In the genomic region with DNA sequence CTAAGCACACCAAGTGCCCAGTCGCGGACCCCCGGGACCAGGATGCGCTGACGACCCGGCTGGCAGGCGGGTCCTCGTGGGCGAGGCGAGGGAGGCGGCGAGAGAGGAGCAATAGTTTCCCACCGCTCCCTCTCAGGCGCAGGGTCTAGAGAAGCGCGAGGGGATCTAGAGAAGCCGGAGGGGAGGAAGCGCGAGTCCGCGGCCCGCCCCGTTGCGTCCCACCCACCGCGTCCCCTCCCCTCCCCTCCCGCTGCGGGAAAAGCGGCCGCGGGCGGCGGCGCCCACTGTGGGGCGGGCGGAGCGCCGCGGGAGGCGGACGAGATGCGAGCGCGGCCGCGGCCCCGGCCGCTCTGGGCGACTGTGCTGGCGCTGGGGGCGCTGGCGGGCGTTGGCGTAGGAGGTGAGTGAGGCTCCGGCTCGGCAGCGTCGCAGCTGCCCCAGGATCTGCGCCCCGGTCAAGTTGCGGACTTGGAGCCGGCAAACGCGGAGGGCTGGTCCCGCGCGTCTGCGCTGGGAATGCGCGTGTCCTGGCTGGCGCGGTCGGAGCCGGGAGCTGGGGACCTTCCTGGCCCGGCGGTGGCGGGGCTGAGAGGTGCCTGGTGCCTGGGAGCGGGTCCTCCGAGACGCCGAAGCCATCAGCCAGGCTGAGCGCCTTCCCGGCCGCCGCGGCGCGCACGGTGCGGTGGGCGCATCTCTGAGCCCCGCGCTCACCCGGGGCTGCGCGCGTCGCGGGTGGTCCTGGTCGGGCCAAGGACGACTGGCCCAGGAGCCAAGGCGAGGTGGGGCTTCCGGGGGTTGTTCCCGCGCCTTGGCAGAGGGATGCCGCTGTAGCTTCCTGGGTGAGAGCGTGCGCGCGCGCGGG, we compare ENCODE assay signal across 8 cellular contexts. TPM values are rescaled to one million over a fixed set of nuclear protein-coding genes. Genes with fewer than 3 reads are reported as not detected.
A peak's percentile ranks its signal among the peaks of the same experiment; 100 is the strongest.
DNase-seq lines count a peak whose midpoint lies in the region; ATAC-seq lines count a peak whose summit lies in the region.

A gene (plus strand): TSS at position 287 of the 862 bp plus-strand sequence. CDS start 35 bp downstream, at position 322.

- no peaks in the 10 kb centered on the region for H3K9me3 ChIP-seq in Karpas-422 (ENCODE audit: low read length)
- H3K9me3 ChIP-seq in adipocyte (ENCODE audit: control insufficient read depth, low read length): no peaks in the 10 kb centered on the region
- no peaks in the 10 kb centered on the region for H3K9me3 ChIP-seq in right cardiac atrium (ENCODE audit: control insufficient read depth, low read length)

- H3K4me3 ChIP-seq in Karpas-422 (ENCODE audit: low read length) (peak within 1 kb of the TSS; percentile 87), adipocyte (ENCODE audit: low read length) (peak within 1 kb of the TSS; percentile 87), right cardiac atrium (ENCODE audit: low read length) (peak within 1 kb of the TSS; percentile 94)

- ATAC-seq in GM21619 (IDR thresholded peaks at IDR 0.05; ENCODE audit: unreplicated experiment) (peak; percentile 68), right cardiac atrium (peak; percentile 95 to 96)

- no peaks in the 10 kb centered on the region for H3K9me2 ChIP-seq in Karpas-422 (replicated peaks; ENCODE audit: insufficient read depth, low read length)

- peaks cover 52% of the 10 kb centered on the region for H3K4me1 ChIP-seq in Karpas-422 (ENCODE audit: low read length)
- peaks cover 32% of the 10 kb centered on the region for H3K4me1 ChIP-seq in adipocyte (ENCODE audit: control insufficient read depth, insufficient read depth, low read length)
- H3K4me1 ChIP-seq in right cardiac atrium (ENCODE audit: control insufficient read depth, insufficient read depth, low read length): peaks cover 3% of the 10 kb centered on the region

- intact Hi-C loops in right cardiac atrium (cut with DNase I): no loop called here

- H4K20me1 ChIP-seq in Karpas-422 (ENCODE audit: insufficient read depth, low read depth, low read length): no peaks in the 10 kb centered on the region

- no peaks in the 10 kb centered on the region for H3K79me2 ChIP-seq in Karpas-422 (ENCODE audit: low read length)

- H3K4me2 ChIP-seq in Karpas-422 (ENCODE audit: low read depth, low read length, poor library complexity, severe bottlenecking): peak within 1 kb of the TSS; percentile 94

- H3K27me3 ChIP-seq in Karpas-422 (ENCODE audit: low read length) (no peaks in the 10 kb centered on the region), adipocyte (replicated peaks; ENCODE audit: control insufficient read depth, insufficient read depth, low read length) (no peaks in the 10 kb centered on the region), right cardiac atrium (ENCODE audit: control insufficient read depth, insufficient read depth) (no peaks in the 10 kb centered on the region)

- H2AFZ ChIP-seq in Karpas-422 (ENCODE audit: low read length): peak within 1 kb of the TSS; percentile 87

- peak within 1 kb of the TSS; percentile 12; the same call in 1 of the 2 replicates for H3K27ac ChIP-seq in Karpas-422 (ENCODE audit: low read length)
- H3K27ac ChIP-seq in right cardiac atrium (ENCODE audit: low read length): peak within 1 kb of the TSS; percentile 48

- DNase-seq in DMS53 treated with DMSO at 0.1 percent for 48 hours (lab: John Stamatoyannopoulos, UW; ENCODE audit: unreplicated experiment) (peak; percentile 33), Karpas-422 (peak; percentile 92), T follicular helper cell (ENCODE audit: low read depth) (peak; percentile 35), adipocyte (ENCODE audit: low read depth) (peak; percentile 89), right cardiac atrium (peak; percentile 84 to 93 (median 92)), renal cortical epithelial cell (ENCODE audit: low read depth) (no peak), cortex of kidney (lab: John Stamatoyannopoulos, UW) (no peak)

- H3K9ac ChIP-seq in Karpas-422 (ENCODE audit: low read length): peak within 1 kb of the TSS; percentile 86
- H3K9ac ChIP-seq in adipocyte (ENCODE audit: low read length): peak within 1 kb of the TSS; percentile 87

- under 1% methylated on average over 110 of the region's 112 CpGs for WGBS in right cardiac atrium

- H3K36me3 ChIP-seq in Karpas-422 (ENCODE audit: insufficient read depth, low read length): no peaks in the 10 kb centered on the region
- no peaks in the 10 kb centered on the region for H3K36me3 ChIP-seq in adipocyte (ENCODE audit: control insufficient read depth, insufficient read depth, low read length, severe bottlenecking)

RNA-seq across cellular contexts. Expression of the gene that starts here (rescaled TPM):
- total RNA-seq in Karpas-422 (2014; rRNA removed; shearing (Covaris generic); ENCODE audit: low replicate concordance): 16.4 and 19.6 TPM in 2 replicates
- total RNA-seq in right cardiac atrium (10 to 100 TPM in 1 of 4 donors, 1 to 10 TPM in 3; 5.0 to 11.9 (median 6.5) TPM), renal cortical epithelial cell (506 and 529 TPM in 2 replicates)
- polyA plus RNA-seq in right cardiac atrium: 2.3 TPM

Comparison
In these comparisons a context has a peak if more than half of its experiments do, and no peak if none do; other contexts are left out.
1. RNA of the gene that starts here (total RNA-seq): 506 to 529 TPM in renal cortical epithelial cell; 16.4 to 19.6 TPM in Karpas-422 and 5.0 to 11.9 TPM in right cardiac atrium; every median in the first group is over 10 times any median in the second.
2. DNase-seq: peak in DMS53 treated with DMSO at 0.1 percent for 48 hours (single experiment), Karpas-422 (single experiment), T follicular helper cell (single experiment), adipocyte (single experiment) and right cardiac atrium (3 of 3); none in renal cortical epithelial cell (single experiment) and cortex of kidney (single experiment).
3. Peak in every context shown above with its lines, with median percentiles within 50 percentile points of each other: H3K4me3 ChIP-seq.